ENCODE assay signal across 18 cellular contexts in the genomic region with DNA sequence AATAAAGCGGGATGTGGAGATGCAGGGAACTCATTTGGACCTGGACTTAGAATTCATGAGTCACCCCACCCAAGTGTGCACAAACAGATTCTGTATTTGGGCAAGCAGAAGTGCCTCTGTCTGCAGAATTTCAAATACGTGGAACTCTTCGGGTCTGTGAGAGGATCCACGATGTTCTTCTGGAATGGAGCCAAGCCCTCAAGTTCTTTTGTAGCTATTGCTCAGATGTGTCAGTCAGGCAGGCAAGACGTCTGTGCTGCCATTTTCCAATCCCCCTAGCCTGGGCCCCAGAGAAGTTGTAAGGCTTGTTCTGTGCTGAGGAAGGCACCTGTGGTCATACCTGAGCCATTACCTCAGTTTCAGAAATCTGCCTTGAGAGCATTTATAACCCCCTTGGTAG.
"Had no signal": no experiment of that assay in that cellular context is flagged by ENCODE, and none has a peak within 500 bp of the region (broad histone marks: within the 10 kb centered on the region; RNA-seq: fewer than 3 reads in every experiment).

No MANE protein-coding gene starts in this region.

- ATAC-seq: sciatic nerve; stimulated activated effector memory CD8-positive, alpha-beta T cell treated with anti-CD3 and anti-CD28 coated beads, Interleukin-12 subunit alpha, Interleukin-12 subunit beta, amount 100 ng/mL, for 72 hours; T-helper 17 cell had no signal

- H3K4me3 ChIP-seq: adrenal gland, coronary artery, prostate gland, thoracic aorta, uterus had no signal

- H3K9me3 ChIP-seq: adrenal gland, prostate gland, thoracic aorta, uterus had no signal

- H3K36me3 ChIP-seq: adrenal gland, prostate gland, thoracic aorta, uterus had no signal

- DNase-seq: activated CD4-positive, alpha-beta memory T cell treated with anti-CD3 and anti-CD28 coated beads for 36 hours; activated effector memory CD4-positive, alpha-beta T cell treated with anti-CD3 and anti-CD28 coated beads, Interleukin-2, amount 50 U/mL, for 16 hours; activated T-cell treated with anti-CD3 and anti-CD28 coated beads, Interleukin-2, amount 50 U/mL, for 48 hours; central memory CD4-positive, alpha-beta T cell; islet precursor cell; nephron progenitor cell; occipital lobe; stimulated activated CD4-positive, alpha-beta T cell treated with anti-CD3 and anti-CD28 coated beads, Interleukin-12 subunit alpha, Interleukin-12 subunit beta, amount 100 ng/mL, for 4 hours; stimulated activated CD4-positive, alpha-beta T cell treated with anti-CD3 and anti-CD28 coated beads, Interleukin-2, amount 100 ng/mL, for 24 hours; T-helper 17 cell; WERI-Rb-1 had no signal

- H3K27me3 ChIP-seq: adrenal gland, uterus had no signal

- H3K4me1 ChIP-seq: adrenal gland, prostate gland, uterus had no signal

- H3K27ac ChIP-seq: adrenal gland, coronary artery, prostate gland, thoracic aorta, WERI-Rb-1 had no signal
